9 cellular contexts compared by ENCODE assay signal in the genomic region with DNA sequence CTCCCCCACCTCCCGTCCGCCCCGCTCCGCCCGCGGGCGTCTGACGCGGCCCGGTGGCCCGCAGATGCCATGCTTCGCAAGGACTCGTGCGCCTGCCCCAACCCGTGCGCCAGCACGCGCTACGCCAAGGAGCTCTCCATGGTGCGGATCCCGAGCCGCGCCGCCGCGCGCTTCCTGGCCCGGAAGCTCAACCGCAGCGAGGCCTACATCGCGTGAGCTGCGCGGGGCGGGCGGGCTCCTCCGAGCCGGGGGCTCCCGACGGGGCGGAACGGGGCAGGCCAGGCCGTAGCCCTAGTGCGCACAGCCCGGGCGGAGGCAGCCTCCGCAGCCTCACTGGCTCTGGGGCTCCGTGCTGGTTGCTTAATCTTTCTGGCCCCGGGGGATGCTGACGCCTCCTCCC. TPM values are rescaled to one million over a fixed set of nuclear protein-coding genes. Genes with fewer than 3 reads are reported as not detected.
DNase-seq lines count a peak whose midpoint lies in the region; ATAC-seq and TF ChIP-seq lines count a peak whose summit lies in the region.
"Had no signal": no experiment of that assay in that cellular context is flagged by ENCODE, and none has a peak within 500 bp of the region (broad histone marks: within the 10 kb centered on the region; RNA-seq: fewer than 3 reads in every experiment).

No MANE protein-coding gene starts in this region.

- H3K27ac Mint-ChIP-seq in CD4-positive, CD25-positive, alpha-beta regulatory T cell, result no peak overlapping the region
- H3K27ac Mint-ChIP-seq in T-cell, result no peak overlapping the region
- H3K27ac Mint-ChIP-seq: stimulated activated naive CD8-positive, alpha-beta T cell treated with anti-CD3 and anti-CD28 coated beads, Interleukin-15, Interleukin-2, amounts not matched to agents 100 ng/mL and 50 ng/mL, for 24 hours had no signal

- intact Hi-C loops in esophagus squamous epithelium (cut with DNase I), result no loop called here

- peaks cover 0 to 17% (median 6%) of the 10 kb centered on the region in 4 donors for H3K4me1 Mint-ChIP-seq in CD4-positive, CD25-positive, alpha-beta regulatory T cell
- H3K4me1 Mint-ChIP-seq in T-cell, result peaks cover 9 to 13% (median 10%) of the 10 kb centered on the region in 3 donors

- WGBS in tibial nerve, 2 donors, result 4 to 7% methylated on average over 18 to 24 of the region's 50 CpGs
- 0 to 38% methylated on average over 3 to 10 of the region's 50 CpGs for WGBS in esophagus squamous epithelium, 2 donors

- H3K4me1 ChIP-seq in CD4-positive, CD25-positive, alpha-beta regulatory T cell (ENCODE audit: control insufficient read depth, insufficient read depth, low read length, poor library complexity, severe bottlenecking), result peaks cover 11% of the 10 kb centered on the region
- peaks cover 0 to 27% (median 12%) of the 10 kb centered on the region in 4 donors for H3K4me1 ChIP-seq in tibial nerve
- H3K4me1 ChIP-seq in esophagus squamous epithelium, result peaks cover 10 to 24% (median 11%) of the 10 kb centered on the region in 3 donors

- H3K27me3 Mint-ChIP-seq in CD4-positive, CD25-positive, alpha-beta regulatory T cell, result no peaks in the 10 kb centered on the region
- peaks cover 0 to 4% of the 10 kb centered on the region in 2 donors for H3K27me3 Mint-ChIP-seq in T-cell
- H3K27me3 Mint-ChIP-seq: stimulated activated naive CD8-positive, alpha-beta T cell treated with anti-CD3 and anti-CD28 coated beads, Interleukin-15, Interleukin-2, amounts not matched to agents 100 ng/mL and 50 ng/mL, for 24 hours had no signal

- in situ Hi-C loops in astrocyte of the spinal cord (cut with HindIII; ENCODE audit: low sequenced_read_pairs), result no loop called here

- DNase-seq in CD4-positive, CD25-positive, alpha-beta regulatory T cell, result peak; percentile 25 to 76 (median 62)
- DNase-seq in T-cell (peak; percentile 18 to 72 (median 56)), astrocyte of the spinal cord (ENCODE audit: low read depth, low spot score) (peak; percentile 72), islet precursor cell (peak; percentile 92), tibial nerve (ENCODE audit: low spot score in 2 of 2) (no peak), esophagus squamous epithelium (lab: John Stamatoyannopoulos, UW) (no peak), NCI-H1092 treated with DMSO at 0.1 percent for 48 hours (lab: John Stamatoyannopoulos, UW) (no peak)
- DNase-seq in stimulated activated CD4-positive, alpha-beta T cell treated with anti-CD3 and anti-CD28 coated beads, TNF-alpha, amount 100 ng/mL, for 48 hours (ENCODE audit: low read depth in 3 of 3), result peak in 2 of 3 donors; percentile 20 to 28

- no peak for TF ChIP-seq EP300 in tibial nerve (IDR thresholded peaks at IDR 0.05)

- no peak for TF ChIP-seq CTCF in astrocyte of the spinal cord (IDR thresholded peaks at IDR 0.05; ENCODE audit: low read depth, low read length)
- TF ChIP-seq CTCF in tibial nerve (IDR thresholded peaks at IDR 0.05), result no peak
- TF ChIP-seq CTCF in esophagus squamous epithelium (IDR thresholded peaks at IDR 0.05), result no peak

- TF ChIP-seq POLR2A in tibial nerve (IDR thresholded peaks at IDR 0.05), result no peak
- no peak for TF ChIP-seq POLR2A in esophagus squamous epithelium (IDR thresholded peaks at IDR 0.05)

- POLR2A ChIA-PET in T-cell (lab: Charles Lee), result interaction anchor here in 1 of 2 donors (0.6 kb wide), 2 partner anchors 34 to 43 kb away, joined by 3 to 4 read pairs; no protein-coding TSS in a partner anchor

- H3K36me3 ChIP-seq in CD4-positive, CD25-positive, alpha-beta regulatory T cell (ENCODE audit: control insufficient read depth, insufficient read depth, low read length), result no peaks in the 10 kb centered on the region
- H3K36me3 ChIP-seq in tibial nerve (peaks cover 0 to 40% (median 0%) of the 10 kb centered on the region in 3 donors), esophagus squamous epithelium (peaks cover 0 to 17% (median 0%) of the 10 kb centered on the region in 3 donors)

- peaks cover 12% of the 10 kb centered on the region for H3K36me3 Mint-ChIP-seq in CD4-positive, CD25-positive, alpha-beta regulatory T cell
- H3K36me3 Mint-ChIP-seq in T-cell, result peaks cover 8% of the 10 kb centered on the region

- H3K4me3 ChIP-seq in CD4-positive, CD25-positive, alpha-beta regulatory T cell (ENCODE audit: low read depth, low read length), result no peak overlapping the region
- H3K4me3 ChIP-seq in astrocyte of the spinal cord (ENCODE audit: low read depth, low read length) (no peak overlapping the region), tibial nerve (peak overlapping the region in 1 of 4 donors; percentile 15), esophagus squamous epithelium (peak overlapping the region in 2 of 4 donors; percentile 5 to 41)

- H3K27me3 ChIP-seq in CD4-positive, CD25-positive, alpha-beta regulatory T cell (ENCODE audit: control insufficient read depth, insufficient read depth, low read length), result no peaks in the 10 kb centered on the region
- H3K27me3 ChIP-seq in tibial nerve (peaks cover 0 to 6% of the 10 kb centered on the region in 2 donors), esophagus squamous epithelium (peaks cover 0 to 19% (median 0%) of the 10 kb centered on the region in 4 donors)

- CTCF ChIA-PET in T-cell (lab: Charles Lee), result interaction anchor here in 1 of 2 donors (0.7 kb wide), 1 partner anchor 67 kb away, joined by 4 read pairs; no protein-coding TSS in a partner anchor

- H3K4me3 Mint-ChIP-seq in CD4-positive, CD25-positive, alpha-beta regulatory T cell, result no peak overlapping the region
- no peak overlapping the region for H3K4me3 Mint-ChIP-seq in T-cell
- H3K4me3 Mint-ChIP-seq: stimulated activated naive CD8-positive, alpha-beta T cell treated with anti-CD3 and anti-CD28 coated beads, Interleukin-15, Interleukin-2, amounts not matched to agents 100 ng/mL and 50 ng/mL, for 24 hours had no signal

- H3K9me3 ChIP-seq in CD4-positive, CD25-positive, alpha-beta regulatory T cell (ENCODE audit: control insufficient read depth in 2 of 2, low read length in 2 of 2), result no peaks in the 10 kb centered on the region
- H3K9me3 ChIP-seq in tibial nerve (no peaks in the 10 kb centered on the region), esophagus squamous epithelium (no peaks in the 10 kb centered on the region)

- no peaks in the 10 kb centered on the region for H3K9me3 Mint-ChIP-seq in CD4-positive, CD25-positive, alpha-beta regulatory T cell
- H3K9me3 Mint-ChIP-seq in T-cell, result no peaks in the 10 kb centered on the region
- H3K9me3 Mint-ChIP-seq: stimulated activated naive CD8-positive, alpha-beta T cell treated with anti-CD3 and anti-CD28 coated beads, Interleukin-15, Interleukin-2, amounts not matched to agents 100 ng/mL and 50 ng/mL, for 24 hours had no signal

- H3K27ac ChIP-seq in CD4-positive, CD25-positive, alpha-beta regulatory T cell (ENCODE audit: insufficient read depth, low read length, poor library complexity, severe bottlenecking), result no peak overlapping the region
- no peak overlapping the region for H3K27ac ChIP-seq in tibial nerve
- H3K27ac ChIP-seq in esophagus squamous epithelium, result no peak overlapping the region

- ATAC-seq in CD4-positive, CD25-positive, alpha-beta regulatory T cell (ENCODE audit: low read depth in 2 of 2), result peak; percentile 66 to 75
- peak; percentile 75 to 94 (median 80) for ATAC-seq in T-cell (replicated peaks in 1 of 4)

RNA-seq across cellular contexts. Expression of a gene that starts 2.8 kb away (rescaled TPM):
- 5.9 TPM for total RNA-seq in CD4-positive, CD25-positive, alpha-beta regulatory T cell
- not detected for polyA plus RNA-seq in CD4-positive, CD25-positive, alpha-beta regulatory T cell
- total RNA-seq in T-cell (10 to 100 TPM in 4 of 5 donors, 1 to 10 TPM in 1; 9.8 to 16.0 (median 11.9) TPM), tibial nerve (1 to 10 TPM; 1.7 to 6.0 (median 4.0) TPM), esophagus squamous epithelium (under 1 TPM in 2 of 4 donors, not detected in 2; 0.40 to 0.95 TPM)

RNA-seq across cellular contexts. Expression of a gene that starts 6.6 kb away (rescaled TPM):
- 7.6 TPM for total RNA-seq in CD4-positive, CD25-positive, alpha-beta regulatory T cell
- 10 to 100 TPM; 15.7 to 20.7 (median 17.6) TPM for polyA plus RNA-seq in CD4-positive, CD25-positive, alpha-beta regulatory T cell
- 1 to 10 TPM; 5.3 to 8.4 (median 6.5) TPM for total RNA-seq in T-cell
- 10 to 100 TPM in 1 of 4 donors, 1 to 10 TPM in 3; 3.6 to 13.1 (median 7.1) TPM for total RNA-seq in tibial nerve
- total RNA-seq in esophagus squamous epithelium, result 10 to 100 TPM in 2 of 4 donors, 1 to 10 TPM in 2; 3.8 to 12.9 (median 8.6) TPM

RNA-seq across cellular contexts. Expression of a gene that starts 8.3 kb away (rescaled TPM):
- total RNA-seq in CD4-positive, CD25-positive, alpha-beta regulatory T cell, result 71.7 TPM
- 10 to 100 TPM; 11.6 to 13.9 (median 12.3) TPM for polyA plus RNA-seq in CD4-positive, CD25-positive, alpha-beta regulatory T cell
- total RNA-seq in T-cell, result 10 to 100 TPM; 52.0 to 91.5 (median 74.4) TPM
- 100 to 1,000 TPM in 1 of 4 donors, 10 to 100 TPM in 3; 74.3 to 111 (median 91.4) TPM for total RNA-seq in tibial nerve
- total RNA-seq in esophagus squamous epithelium, result 10 to 100 TPM; 39.8 to 53.7 (median 45.0) TPM

RNA-seq across cellular contexts. Expression of a gene that starts 22.9 kb away (rescaled TPM):
- 61.4 TPM for total RNA-seq in CD4-positive, CD25-positive, alpha-beta regulatory T cell
- 10 to 100 TPM; 16.9 to 20.6 (median 18.6) TPM for polyA plus RNA-seq in CD4-positive, CD25-positive, alpha-beta regulatory T cell
- 10 to 100 TPM; 72.4 to 83.0 (median 74.8) TPM for total RNA-seq in T-cell
- 10 to 100 TPM; 21.0 to 49.0 (median 31.6) TPM for total RNA-seq in tibial nerve
- 10 to 100 TPM; 23.1 to 41.0 (median 26.1) TPM for total RNA-seq in esophagus squamous epithelium

RNA-seq across cellular contexts. Expression of a gene that starts 26.8 kb away (rescaled TPM):
- 21.2 TPM for total RNA-seq in CD4-positive, CD25-positive, alpha-beta regulatory T cell
- polyA plus RNA-seq in CD4-positive, CD25-positive, alpha-beta regulatory T cell, result 10 to 100 TPM; 18.6 to 38.7 (median 36.2) TPM
- total RNA-seq in T-cell (10 to 100 TPM; 24.0 to 37.0 (median 31.8) TPM), tibial nerve (not detected), esophagus squamous epithelium (10 to 100 TPM in 2 of 4 donors, 1 to 10 TPM in 2; 1.5 to 45.2 (median 12.8) TPM)

Comparison
In these comparisons a context has a peak if more than half of its experiments do, and no peak if none do; other contexts are left out.
1. DNase-seq: peak in CD4-positive, CD25-positive, alpha-beta regulatory T cell (3 of 3), T-cell (34 of 34), astrocyte of the spinal cord (single experiment), islet precursor cell (single experiment) and stimulated activated CD4-positive, alpha-beta T cell treated with anti-CD3 and anti-CD28 coated beads, TNF-alpha, amount 100 ng/mL, for 48 hours (2 of 3); none in tibial nerve (0 of 2), esophagus squamous epithelium (single experiment) and NCI-H1092 treated with DMSO at 0.1 percent for 48 hours (single experiment).